Comparison of ENCODE assay signal across 16 cellular contexts in the genomic region with DNA sequence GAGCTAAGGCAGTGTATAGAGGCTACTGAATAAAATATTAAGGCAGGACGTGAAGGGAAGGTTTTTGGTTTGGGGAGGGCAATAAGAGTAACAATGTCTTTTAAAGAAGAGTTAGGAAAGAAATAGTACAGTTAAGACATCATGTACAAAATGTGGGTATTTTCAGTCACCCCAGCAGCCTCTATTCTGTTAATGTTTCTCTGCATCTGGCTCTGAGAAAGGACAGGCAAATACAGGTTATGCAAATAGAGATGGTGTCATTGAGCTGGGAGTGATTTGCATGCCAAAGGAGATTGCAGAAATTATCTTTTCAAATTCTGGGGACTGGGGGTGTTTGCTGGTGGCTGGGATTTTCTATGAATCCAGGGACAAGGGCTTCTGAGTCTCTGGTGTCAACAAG. TPM values are rescaled to one million over a fixed set of nuclear protein-coding genes. Genes with fewer than 3 reads are reported as not detected.
A peak's percentile ranks its signal among the peaks of the same experiment; 100 is the strongest.
DNase-seq lines count a peak whose midpoint lies in the region; ATAC-seq lines count a peak whose summit lies in the region.
"Had no signal": no experiment of that assay in that cellular context is flagged by ENCODE, and none has a peak within 500 bp of the region (broad histone marks: within the 10 kb centered on the region; RNA-seq: fewer than 3 reads in every experiment).

No MANE protein-coding gene starts in this region.

- no peaks in the 10 kb centered on the region for H4K20me1 ChIP-seq in Karpas-422 (ENCODE audit: insufficient read depth, low read depth, low read length)

- H3K4me2 ChIP-seq in Karpas-422 (ENCODE audit: low read depth, low read length, poor library complexity, severe bottlenecking), result peak overlapping the region; percentile 67

- no peaks in the 10 kb centered on the region for H3K9me3 ChIP-seq in Karpas-422 (ENCODE audit: low read length)
- H3K9me3 ChIP-seq: esophagus muscularis mucosa, thoracic aorta had no signal

- ATAC-seq in GM18520 (IDR thresholded peaks at IDR 0.05; ENCODE audit: unreplicated experiment) (peak; percentile 91), GM21447 (IDR thresholded peaks at IDR 0.05; ENCODE audit: unreplicated experiment) (peak; percentile 82), HG03025 (IDR thresholded peaks at IDR 0.05; ENCODE audit: low FRiP score, unreplicated experiment) (peak; percentile 66), left cardiac atrium (no peak)
- ATAC-seq: sciatic nerve had no signal

- DNase-seq in Karpas-422 (peak; percentile 78), NCI-H446 treated with DMSO at 0.1 percent for 48 hours (lab: John Stamatoyannopoulos, UW) (no peak), T-helper 1 cell (no peak), left cardiac atrium (no peak), T-helper 9 cell (no peak)
- DNase-seq: activated CD8-positive, alpha-beta memory T cell treated with anti-CD3 and anti-CD28 coated beads for 24 hours; activated naive CD8-positive, alpha-beta T cell treated with anti-CD3 and anti-CD28 coated beads, Interleukin-2, amount 10 ng/mL, durations not matched to agents 7 days and 5 days; immature natural killer cell; NCI-H1105 treated with DMSO at 0.1 percent for 48 hours had no signal

- H3K27ac ChIP-seq in Karpas-422 (ENCODE audit: low read length), result peak overlapping the region; percentile 80
- H3K27ac ChIP-seq: esophagus muscularis mucosa, thoracic aorta had no signal

- H3K4me1 ChIP-seq in Karpas-422 (ENCODE audit: low read length), result peaks cover 27% of the 10 kb centered on the region
- H3K4me1 ChIP-seq: esophagus muscularis mucosa had no signal

- H2AFZ ChIP-seq in Karpas-422 (ENCODE audit: low read length), result peak overlapping the region; percentile 88

- no peaks in the 10 kb centered on the region for H3K36me3 ChIP-seq in Karpas-422 (ENCODE audit: insufficient read depth, low read length)
- H3K36me3 ChIP-seq: esophagus muscularis mucosa, thoracic aorta had no signal

- peak overlapping the region; percentile 45 for H3K4me3 ChIP-seq in Karpas-422 (ENCODE audit: low read length)
- H3K4me3 ChIP-seq: esophagus muscularis mucosa, thoracic aorta had no signal

- intact Hi-C loops in left cardiac atrium (cut with DNase I), result no loop called here

- no peaks in the 10 kb centered on the region for H3K9me2 ChIP-seq in Karpas-422 (replicated peaks; ENCODE audit: insufficient read depth, low read length)

- H3K79me2 ChIP-seq in Karpas-422 (ENCODE audit: low read length), result no peaks in the 10 kb centered on the region

- H3K27me3 ChIP-seq in Karpas-422 (ENCODE audit: low read length), result no peaks in the 10 kb centered on the region
- H3K27me3 ChIP-seq: esophagus muscularis mucosa had no signal

- peak overlapping the region; percentile 46 for H3K9ac ChIP-seq in Karpas-422 (ENCODE audit: low read length)

RNA-seq across cellular contexts. Expression of gene TAS2R60, which starts 6.7 kb away (rescaled TPM):
- total RNA-seq in Karpas-422 (2014; rRNA removed; shearing (Covaris generic); ENCODE audit: low replicate concordance), result not detected in 2 replicates
- total RNA-seq in left cardiac atrium, result not detected
- total RNA-seq: chondrocyte had no signal

RNA-seq across cellular contexts. Expression of gene EPHA1, which starts 27.9 kb away (rescaled TPM):
- not detected in 2 replicates for total RNA-seq in Karpas-422 (2014; rRNA removed; shearing (Covaris generic); ENCODE audit: low replicate concordance)
- under 1 TPM; 0.16 to 0.71 TPM for total RNA-seq in left cardiac atrium
- total RNA-seq: chondrocyte had no signal

RNA-seq across cellular contexts. Expression of gene TAS2R41, which starts 41.1 kb away (rescaled TPM):
- total RNA-seq in Karpas-422 (2014; rRNA removed; shearing (Covaris generic); ENCODE audit: low replicate concordance), result not detected in 2 replicates
- under 1 TPM in 1 of 2 donors, not detected in 1; 0.26 TPM for total RNA-seq in left cardiac atrium
- total RNA-seq: activated naive CD8-positive, alpha-beta T cell treated with anti-CD3 and anti-CD28 coated beads, Interleukin-2, amount 10 ng/mL, durations not matched to agents 7 days and 5 days; chondrocyte; sciatic nerve had no signal

RNA-seq across cellular contexts. Expression of gene ZYX, which starts 55.4 kb away (rescaled TPM):
- 9.2 and 12.0 TPM in 2 replicates for total RNA-seq in Karpas-422 (2014; rRNA removed; shearing (Covaris generic); ENCODE audit: low replicate concordance)
- total RNA-seq in left cardiac atrium, result 100 to 1,000 TPM in 1 of 2 donors, 10 to 100 TPM in 1; 79.1 to 156 TPM

Comparison
In these comparisons a context has a peak if more than half of its experiments do, and no peak if none do; other contexts are left out.
1. ATAC-seq: peak in GM18520 (single experiment), GM21447 (single experiment) and HG03025 (single experiment); none in left cardiac atrium (0 of 2).